ENCODE assay signal across 1 cellular context in the genomic region with DNA sequence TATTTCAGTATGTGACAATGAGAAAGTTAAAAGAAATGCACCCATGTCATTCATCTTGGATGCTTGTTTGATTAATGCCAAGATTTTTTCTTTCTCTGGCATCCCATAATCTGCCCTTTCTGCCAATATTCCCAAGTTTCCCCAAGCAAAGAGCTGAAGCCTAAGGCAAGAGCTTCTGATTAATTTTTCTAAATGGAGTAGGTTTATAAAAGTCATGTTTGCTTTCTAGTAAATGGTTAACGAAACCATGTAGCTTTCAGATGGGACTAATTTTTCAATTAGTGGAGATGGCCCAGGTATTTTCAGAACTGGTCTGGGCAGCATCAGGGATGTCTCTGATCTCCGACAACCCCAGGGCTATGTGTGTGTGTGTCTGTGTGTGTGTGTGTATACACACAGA.
TF ChIP-seq lines count a peak whose summit lies in the region.

No MANE protein-coding gene starts in this region.

TF ChIP-seq in SK-N-SH, 30 proteins besides CTCF, POLR2A, EP300 and RAD21 (continued from another document):
- TF ChIP-seq TEAD4 (IDR thresholded peaks at IDR 0.05; ENCODE audit: borderline replicate concordance, insufficient read depth) (no peak), GATA2 (CRISPR knock-in tag; IDR thresholded peaks at IDR 0.05) (no peak), JUND (IDR thresholded peaks at IDR 0.05) (no peak), SIN3A (IDR thresholded peaks at IDR 0.05; ENCODE audit: borderline replicate concordance, low read depth, low read length) (no peak), SMC3 (IDR thresholded peaks at IDR 0.05; ENCODE audit: low read depth, low read length) (no peak)
- TF ChIP-seq, protein P1, sequence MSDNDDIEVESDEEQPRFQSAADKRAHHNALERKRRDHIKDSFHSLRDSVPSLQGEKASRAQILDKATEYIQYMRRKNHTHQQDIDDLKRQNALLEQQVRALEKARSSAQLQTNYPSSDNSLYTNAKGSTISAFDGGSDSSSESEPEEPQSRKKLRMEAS (IDR thresholded peaks at IDR 0.05; ENCODE audit: low read depth) = no peak
